1 cellular context compared by ENCODE assay signal in genomic region chr19:7739801-7740659, GRCh38.
TF ChIP-seq lines count a peak whose summit lies in the region.

No MANE protein-coding gene starts in this region.

TF ChIP-seq in GM23338, 12 proteins besides CTCF, POLR2A, EP300 and RAD21:
- no peak for TF ChIP-seq STAT1 (IDR thresholded peaks at IDR 0.05; ENCODE audit: unreplicated experiment)
- no peak for TF ChIP-seq NANOG (IDR thresholded peaks at IDR 0.05; ENCODE audit: borderline replicate concordance)
- no peak for TF ChIP-seq POLR2AphosphoS5 (IDR thresholded peaks at IDR 0.05; ENCODE audit: low read depth)
- TF ChIP-seq ETS1 (IDR thresholded peaks at IDR 0.05), result no peak
- no peak for TF ChIP-seq CREB1 (CRISPR knock-in tag; IDR thresholded peaks at IDR 0.05; ENCODE audit: low read depth)
- TF ChIP-seq ZNF331 (CRISPR knock-in tag; IDR thresholded peaks at IDR 0.05; ENCODE audit: low read depth), result no peak
- TF ChIP-seq JUNB (IDR thresholded peaks at IDR 0.05; ENCODE audit: unreplicated experiment), result no peak
- no peak for TF ChIP-seq EZH2phosphoT487 (IDR thresholded peaks at IDR 0.05; ENCODE audit: unreplicated experiment)
- no peak for TF ChIP-seq EZH2 (IDR thresholded peaks at IDR 0.05; ENCODE audit: low read depth, unreplicated experiment)
- no peak for TF ChIP-seq ZNF114 (CRISPR knock-in tag; IDR thresholded peaks at IDR 0.05)
- TF ChIP-seq, protein P1, sequence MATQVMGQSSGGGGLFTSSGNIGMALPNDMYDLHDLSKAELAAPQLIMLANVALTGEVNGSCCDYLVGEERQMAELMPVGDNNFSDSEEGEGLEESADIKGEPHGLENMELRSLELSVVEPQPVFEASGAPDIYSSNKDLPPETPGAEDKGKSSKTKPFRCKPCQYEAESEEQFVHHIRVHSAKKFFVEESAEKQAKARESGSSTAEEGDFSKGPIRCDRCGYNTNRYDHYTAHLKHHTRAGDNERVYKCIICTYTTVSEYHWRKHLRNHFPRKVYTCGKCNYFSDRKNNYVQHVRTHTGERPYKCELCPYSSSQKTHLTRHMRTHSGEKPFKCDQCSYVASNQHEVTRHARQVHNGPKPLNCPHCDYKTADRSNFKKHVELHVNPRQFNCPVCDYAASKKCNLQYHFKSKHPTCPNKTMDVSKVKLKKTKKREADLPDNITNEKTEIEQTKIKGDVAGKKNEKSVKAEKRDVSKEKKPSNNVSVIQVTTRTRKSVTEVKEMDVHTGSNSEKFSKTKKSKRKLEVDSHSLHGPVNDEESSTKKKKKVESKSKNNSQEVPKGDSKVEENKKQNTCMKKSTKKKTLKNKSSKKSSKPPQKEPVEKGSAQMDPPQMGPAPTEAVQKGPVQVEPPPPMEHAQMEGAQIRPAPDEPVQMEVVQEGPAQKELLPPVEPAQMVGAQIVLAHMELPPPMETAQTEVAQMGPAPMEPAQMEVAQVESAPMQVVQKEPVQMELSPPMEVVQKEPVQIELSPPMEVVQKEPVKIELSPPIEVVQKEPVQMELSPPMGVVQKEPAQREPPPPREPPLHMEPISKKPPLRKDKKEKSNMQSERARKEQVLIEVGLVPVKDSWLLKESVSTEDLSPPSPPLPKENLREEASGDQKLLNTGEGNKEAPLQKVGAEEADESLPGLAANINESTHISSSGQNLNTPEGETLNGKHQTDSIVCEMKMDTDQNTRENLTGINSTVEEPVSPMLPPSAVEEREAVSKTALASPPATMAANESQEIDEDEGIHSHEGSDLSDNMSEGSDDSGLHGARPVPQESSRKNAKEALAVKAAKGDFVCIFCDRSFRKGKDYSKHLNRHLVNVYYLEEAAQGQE (IDR thresholded peaks at IDR 0.05; ENCODE audit: unreplicated experiment), result no peak
- TF ChIP-seq, protein P2, sequence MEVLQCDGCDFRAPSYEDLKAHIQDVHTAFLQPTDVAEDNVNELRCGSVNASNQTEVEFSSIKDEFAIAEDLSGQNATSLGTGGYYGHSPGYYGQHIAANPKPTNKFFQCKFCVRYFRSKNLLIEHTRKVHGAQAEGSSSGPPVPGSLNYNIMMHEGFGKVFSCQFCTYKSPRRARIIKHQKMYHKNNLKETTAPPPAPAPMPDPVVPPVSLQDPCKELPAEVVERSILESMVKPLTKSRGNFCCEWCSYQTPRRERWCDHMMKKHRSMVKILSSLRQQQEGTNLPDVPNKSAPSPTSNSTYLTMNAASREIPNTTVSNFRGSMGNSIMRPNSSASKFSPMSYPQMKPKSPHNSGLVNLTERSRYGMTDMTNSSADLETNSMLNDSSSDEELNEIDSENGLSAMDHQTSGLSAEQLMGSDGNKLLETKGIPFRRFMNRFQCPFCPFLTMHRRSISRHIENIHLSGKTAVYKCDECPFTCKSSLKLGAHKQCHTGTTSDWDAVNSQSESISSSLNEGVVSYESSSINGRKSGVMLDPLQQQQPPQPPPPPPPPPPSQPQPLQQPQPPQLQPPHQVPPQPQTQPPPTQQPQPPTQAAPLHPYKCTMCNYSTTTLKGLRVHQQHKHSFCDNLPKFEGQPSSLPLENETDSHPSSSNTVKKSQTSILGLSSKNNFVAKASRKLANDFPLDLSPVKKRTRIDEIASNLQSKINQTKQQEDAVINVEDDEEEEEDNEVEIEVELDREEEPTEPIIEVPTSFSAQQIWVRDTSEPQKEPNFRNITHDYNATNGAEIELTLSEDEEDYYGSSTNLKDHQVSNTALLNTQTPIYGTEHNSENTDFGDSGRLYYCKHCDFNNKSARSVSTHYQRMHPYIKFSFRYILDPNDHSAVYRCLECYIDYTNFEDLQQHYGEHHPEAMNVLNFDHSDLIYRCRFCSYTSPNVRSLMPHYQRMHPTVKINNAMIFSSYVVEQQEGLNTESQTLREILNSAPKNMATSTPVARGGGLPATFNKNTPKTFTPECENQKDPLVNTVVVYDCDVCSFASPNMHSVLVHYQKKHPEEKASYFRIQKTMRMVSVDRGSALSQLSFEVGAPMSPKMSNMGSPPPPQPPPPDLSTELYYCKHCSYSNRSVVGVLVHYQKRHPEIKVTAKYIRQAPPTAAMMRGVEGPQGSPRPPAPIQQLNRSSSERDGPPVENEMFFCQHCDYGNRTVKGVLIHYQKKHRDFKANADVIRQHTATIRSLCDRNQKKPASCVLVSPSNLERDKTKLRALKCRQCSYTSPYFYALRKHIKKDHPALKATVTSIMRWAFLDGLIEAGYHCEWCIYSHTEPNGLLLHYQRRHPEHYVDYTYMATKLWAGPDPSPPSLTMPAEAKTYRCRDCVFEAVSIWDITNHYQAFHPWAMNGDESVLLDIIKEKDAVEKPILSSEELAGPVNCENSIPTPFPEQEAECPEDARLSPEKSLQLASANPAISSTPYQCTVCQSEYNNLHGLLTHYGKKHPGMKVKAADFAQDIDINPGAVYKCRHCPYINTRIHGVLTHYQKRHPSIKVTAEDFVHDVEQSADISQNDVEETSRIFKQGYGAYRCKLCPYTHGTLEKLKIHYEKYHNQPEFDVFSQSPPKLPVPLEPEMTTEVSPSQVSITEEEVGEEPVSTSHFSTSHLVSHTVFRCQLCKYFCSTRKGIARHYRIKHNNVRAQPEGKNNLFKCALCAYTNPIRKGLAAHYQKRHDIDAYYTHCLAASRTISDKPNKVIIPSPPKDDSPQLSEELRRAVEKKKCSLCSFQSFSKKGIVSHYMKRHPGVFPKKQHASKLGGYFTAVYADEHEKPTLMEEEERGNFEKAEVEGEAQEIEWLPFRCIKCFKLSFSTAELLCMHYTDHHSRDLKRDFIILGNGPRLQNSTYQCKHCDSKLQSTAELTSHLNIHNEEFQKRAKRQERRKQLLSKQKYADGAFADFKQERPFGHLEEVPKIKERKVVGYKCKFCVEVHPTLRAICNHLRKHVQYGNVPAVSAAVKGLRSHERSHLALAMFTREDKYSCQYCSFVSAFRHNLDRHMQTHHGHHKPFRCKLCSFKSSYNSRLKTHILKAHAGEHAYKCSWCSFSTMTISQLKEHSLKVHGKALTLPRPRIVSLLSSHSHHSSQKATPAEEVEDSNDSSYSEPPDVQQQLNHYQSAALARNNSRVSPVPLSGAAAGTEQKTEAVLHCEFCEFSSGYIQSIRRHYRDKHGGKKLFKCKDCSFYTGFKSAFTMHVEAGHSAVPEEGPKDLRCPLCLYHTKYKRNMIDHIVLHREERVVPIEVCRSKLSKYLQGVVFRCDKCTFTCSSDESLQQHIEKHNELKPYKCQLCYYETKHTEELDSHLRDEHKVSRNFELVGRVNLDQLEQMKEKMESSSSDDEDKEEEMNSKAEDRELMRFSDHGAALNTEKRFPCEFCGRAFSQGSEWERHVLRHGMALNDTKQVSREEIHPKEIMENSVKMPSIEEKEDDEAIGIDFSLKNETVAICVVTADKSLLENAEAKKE (CRISPR knock-in tag; IDR thresholded peaks at IDR 0.05), result no peak
